Comparison of ENCODE assay signal across 1 cellular context in genomic region chr10:75521194-75521829, GRCh38.
TF ChIP-seq lines count a peak whose summit lies in the region.
"Not testable (repeated sequence)": the region's sequence is repeated elsewhere in the genome, so short reads cannot be mapped to it uniquely, and the experiment has no call there.

No MANE protein-coding gene starts in this region.

TF ChIP-seq in HepG2, 621 proteins besides CTCF, POLR2A, EP300 and RAD21 (continued from another document and continues in another):
- 0 out of 2 replicates have a peak, but pooled peaks have one; percentile 52 for TF ChIP-seq PAXIP1 (CRISPR knock-in tag; conservative IDR thresholded peaks at IDR 0.05)
- TF ChIP-seq ZGPAT (CRISPR knock-in tag; IDR thresholded peaks at IDR 0.05) = peak; percentile 82
- peak; percentile 87 for TF ChIP-seq SALL1 (CRISPR knock-in tag; IDR thresholded peaks at IDR 0.05)
- TF ChIP-seq LCORL (IDR thresholded peaks at IDR 0.05) = not testable (repeated sequence)
- peak; percentile 86 for TF ChIP-seq LCORL (CRISPR knock-in tag; IDR thresholded peaks at IDR 0.05)
- 0 out of 2 replicates have a peak, but pooled peaks have one; percentile 54 for TF ChIP-seq ZNF788 (CRISPR knock-in tag; IDR thresholded peaks at IDR 0.05; ENCODE audit: borderline replicate concordance)
- peak; percentile 50 for TF ChIP-seq UBTF (CRISPR knock-in tag; IDR thresholded peaks at IDR 0.05)
- TF ChIP-seq ZBTB7B (CRISPR knock-in tag; IDR thresholded peaks at IDR 0.05) = peak; percentile 84
- peak; percentile 42 for TF ChIP-seq PATZ1 (CRISPR knock-in tag; IDR thresholded peaks at IDR 0.05)
- TF ChIP-seq ZNF609 (CRISPR knock-in tag; IDR thresholded peaks at IDR 0.05; ENCODE audit: borderline replicate concordance) = peak; percentile 69; the same call in 1 of the 2 replicates
- TF ChIP-seq KLF16 (CRISPR knock-in tag; IDR thresholded peaks at IDR 0.05) = peak in 1 of 2 experiments; percentile 57; a peak in 1 of 4 replicates
- TF ChIP-seq SKIL (CRISPR knock-in tag; IDR thresholded peaks at IDR 0.05; ENCODE audit: borderline replicate concordance) = peak; percentile 65; the same call in 1 of the 2 replicates
- TF ChIP-seq ZNF331 (CRISPR knock-in tag; IDR thresholded peaks at IDR 0.05) = peak; percentile 55; the same call in 1 of the 2 replicates
- TF ChIP-seq AHDC1 (CRISPR knock-in tag; IDR thresholded peaks at IDR 0.05; ENCODE audit: borderline replicate concordance) = peak; percentile 29; the same call in 1 of the 2 replicates
- peak; percentile 73 for TF ChIP-seq TBX2 (CRISPR knock-in tag; IDR thresholded peaks at IDR 0.05; ENCODE audit: borderline replicate concordance)
- TF ChIP-seq FOXC1 (CRISPR knock-in tag; IDR thresholded peaks at IDR 0.05; ENCODE audit: borderline replicate concordance) = peak; percentile 84
- peak; percentile 87; the same call in 1 of the 2 replicates for TF ChIP-seq CBX5 (CRISPR knock-in tag; IDR thresholded peaks at IDR 0.05; ENCODE audit: borderline replicate concordance)
- peak; percentile 56; the same call in 1 of the 2 replicates for TF ChIP-seq THAP9 (CRISPR knock-in tag; IDR thresholded peaks at IDR 0.05; ENCODE audit: borderline replicate concordance)
- peak; percentile 68; the same call in 1 of the 2 replicates for TF ChIP-seq DMAP1 (CRISPR knock-in tag; IDR thresholded peaks at IDR 0.05)
- 0 out of 2 replicates have a peak, but pooled peaks have one; percentile 41 for TF ChIP-seq ZKSCAN8 (CRISPR knock-in tag; IDR thresholded peaks at IDR 0.05; ENCODE audit: borderline replicate concordance)
- TF ChIP-seq KMT2B (CRISPR knock-in tag; IDR thresholded peaks at IDR 0.05) = peak; percentile 62; the same call in 1 of the 2 replicates
- peak; percentile 61 for TF ChIP-seq SAP130 (CRISPR knock-in tag; IDR thresholded peaks at IDR 0.05; ENCODE audit: low read depth)
- peak; percentile 87; the same call in 1 of the 2 replicates for TF ChIP-seq MTA1 (CRISPR knock-in tag; IDR thresholded peaks at IDR 0.05; ENCODE audit: borderline replicate concordance)
- TF ChIP-seq HDAC2 (CRISPR knock-in tag; IDR thresholded peaks at IDR 0.05) = peak; percentile 62
- peak; percentile 67; the same call in 1 of the 2 replicates for TF ChIP-seq ZNF556 (CRISPR knock-in tag; IDR thresholded peaks at IDR 0.05; ENCODE audit: borderline replicate concordance)
